Comparison of ENCODE assay signal across 8 cellular contexts in genomic region chr16:47037746-47038458, GRCh38.
DNase-seq lines count a peak whose midpoint lies in the region; ATAC-seq, FAIRE-seq and TF ChIP-seq lines count a peak whose summit lies in the region.

No MANE protein-coding gene starts in this region.

- peak in 72 of 76 experiments; percentile 3 to 87 (median 61) for DNase-seq in HUDEP-2 (lab: John Stamatoyannopoulos, UW; ENCODE audit: unreplicated experiment in 76 of 76)
- peak; percentile 88 for DNase-seq in RPMI8226
- peak; percentile 96 for DNase-seq in activated effector memory CD4-positive, alpha-beta T cell treated with anti-CD3 and anti-CD28 coated beads, Interleukin-2, amount 50 U/mL, for 16 hours
- peak; percentile 82 to 92 for DNase-seq in frontal cortex (ENCODE audit: low spot score in 2 of 2)
- peak in 54 of 56 donors; percentile 26 to 91 (median 69) for DNase-seq in nucleus accumbens (lab: John Stamatoyannopoulos, UW)
- peak in 48 of 49 donors; percentile 20 to 91 (median 71) for DNase-seq in substantia nigra (lab: John Stamatoyannopoulos, UW)

- H4K20me1 ChIP-seq in DOHH2 (ENCODE audit: control insufficient read depth, insufficient read depth, low read depth, low read length), result no peaks in the 10 kb centered on the region

- H3K79me2 ChIP-seq in DOHH2 (ENCODE audit: control insufficient read depth, low read length), result no peaks in the 10 kb centered on the region

- H3K4me2 ChIP-seq in DOHH2 (ENCODE audit: low read length), result peak overlapping the region; percentile 89

- H3K36me3 ChIP-seq in DOHH2 (ENCODE audit: control insufficient read depth, low read length), result no peaks in the 10 kb centered on the region

- H3K4me3 ChIP-seq in DOHH2 (ENCODE audit: low read length), result peak overlapping the region; percentile 73

- no peak for FAIRE-seq in frontal cortex (lab: Jason Lieb, UNC)

- H3K27ac ChIP-seq in DOHH2 (ENCODE audit: low read depth, low read length) (no peak overlapping the region), substantia nigra (ENCODE audit: low read depth, low read length, poor library complexity, severe bottlenecking) (no peak overlapping the region)

- H3F3A ChIP-seq in DOHH2 (ENCODE audit: control insufficient read depth, insufficient read depth), result no peaks in the 10 kb centered on the region; the same call in 1 of the 2 replicates

- ATAC-seq in GM21447 (IDR thresholded peaks at IDR 0.05; ENCODE audit: unreplicated experiment), result peak; percentile 87

- peaks cover 54% of the 10 kb centered on the region for H3K4me1 ChIP-seq in DOHH2 (ENCODE audit: control insufficient read depth, low read length)

- TF ChIP-seq CTCF in DOHH2 (IDR thresholded peaks at IDR 0.05; ENCODE audit: low read depth, low read length, poor library complexity, severe bottlenecking), result peak; percentile 88

- H3K9me3 ChIP-seq in DOHH2 (ENCODE audit: control insufficient read depth, insufficient read depth, low read length), result no peaks in the 10 kb centered on the region

- no peaks in the 10 kb centered on the region for H3K27me3 ChIP-seq in DOHH2 (ENCODE audit: control insufficient read depth, low read length)

- no peaks in the 10 kb centered on the region for H3K9me2 ChIP-seq in DOHH2 (replicated peaks; ENCODE audit: control insufficient read depth, low read length)
